Comparison of ENCODE assay signal across 1 cellular context in genomic region chr1:1117469-1117831, GRCh38.
A peak's percentile ranks its signal among the peaks of the same experiment; 100 is the strongest.
TF ChIP-seq lines count a peak whose summit lies in the region.

No MANE protein-coding gene starts in this region.

TF ChIP-seq in K562, 482 proteins besides CTCF, POLR2A, EP300 and RAD21:
- no peak for TF ChIP-seq ZNF589 (CRISPR knock-in tag; IDR thresholded peaks at IDR 0.05; ENCODE audit: low read depth)
- no peak for TF ChIP-seq KDM2B (CRISPR knock-in tag; IDR thresholded peaks at IDR 0.05)
- TF ChIP-seq FOXA1 (IDR thresholded peaks at IDR 0.05; ENCODE audit: borderline replicate concordance) = no peak
- 0 out of 2 replicates have a peak, but pooled peaks have one; percentile 15 for TF ChIP-seq ZFX (CRISPR knock-in tag; IDR thresholded peaks at IDR 0.05)
- TF ChIP-seq SAFB2 (IDR thresholded peaks at IDR 0.05; ENCODE audit: borderline replicate concordance, low read depth, low read length, severe bottlenecking) = no peak
- TF ChIP-seq TFAP4 (CRISPR knock-in tag; IDR thresholded peaks at IDR 0.05; ENCODE audit: borderline replicate concordance) = peak; percentile 10; the same call in 1 of the 2 replicates
- TF ChIP-seq YBX1 (IDR thresholded peaks at IDR 0.05) = no peak
- 0 out of 2 replicates have a peak, but pooled peaks have one; percentile 53 for TF ChIP-seq MED1 (CRISPR knock-in tag; IDR thresholded peaks at IDR 0.05; ENCODE audit: borderline replicate concordance)
- no peak for TF ChIP-seq NR3C1 (CRISPR knock-in tag; IDR thresholded peaks at IDR 0.05)
